In the genomic region with DNA sequence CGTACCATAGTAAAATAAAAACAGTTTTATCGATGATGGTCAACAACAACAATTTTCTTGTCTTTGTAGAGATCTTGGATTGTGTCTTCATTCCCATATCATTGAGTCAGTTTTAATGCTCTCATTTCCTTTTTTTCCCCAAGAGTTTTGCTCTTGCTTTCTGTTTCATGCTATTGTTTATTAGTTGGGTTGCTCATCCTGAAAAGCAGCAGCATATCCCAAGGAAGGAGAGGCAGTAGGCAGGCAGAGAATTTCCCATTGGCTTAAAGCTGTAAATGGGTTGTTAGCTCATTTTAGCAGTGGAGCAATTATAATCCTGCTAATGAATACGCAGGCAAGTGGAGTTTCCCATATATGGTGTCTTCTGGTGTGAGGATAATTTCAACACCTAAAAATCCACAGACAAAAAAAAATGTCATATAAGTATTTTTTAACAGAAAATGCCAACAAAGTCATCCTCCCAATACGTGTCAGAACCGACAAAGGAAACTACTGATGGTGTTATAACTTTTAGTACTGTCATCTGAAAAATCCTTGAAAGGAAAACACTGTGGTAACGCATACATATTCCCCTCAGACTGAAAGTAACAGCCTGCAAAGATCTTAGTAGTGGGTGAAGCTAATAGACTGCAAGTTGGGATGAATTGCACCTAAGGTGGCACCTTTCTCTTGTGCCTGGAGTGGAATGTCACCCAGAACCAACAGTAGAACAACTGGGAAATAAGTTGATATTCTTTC, we compare ENCODE assay signal across 13 cellular contexts.
"Had no signal": no experiment of that assay in that cellular context is flagged by ENCODE, and none has a peak within 500 bp of the region (broad histone marks: within the 10 kb centered on the region; RNA-seq: fewer than 3 reads in every experiment).

No MANE protein-coding gene starts in this region.

- ATAC-seq: activated T-helper 17 cell treated with anti-CD3 and anti-CD28 coated beads, Interleukin-2, amount 50 U/mL, for 72 hours; gastrocnemius medialis; heart left ventricle; lower lobe of right lung; pancreas had no signal

- H3K4me3 ChIP-seq: gastrocnemius medialis, heart left ventricle, lower lobe of right lung, pancreas had no signal

- H3K27ac Mint-ChIP-seq: activated T-helper 17 cell treated with anti-CD3 and anti-CD28 coated beads, Interleukin-2, amount 50 U/mL, for 72 hours had no signal

- H3K36me3 ChIP-seq: brain microvascular endothelial cell, gastrocnemius medialis, heart left ventricle, lower lobe of right lung, pancreas had no signal

- H3K4me1 Mint-ChIP-seq: activated T-helper 17 cell treated with anti-CD3 and anti-CD28 coated beads, Interleukin-2, amount 50 U/mL, for 72 hours had no signal

- H3K4me3 Mint-ChIP-seq: activated T-helper 17 cell treated with anti-CD3 and anti-CD28 coated beads, Interleukin-2, amount 50 U/mL, for 72 hours had no signal

- H3K27ac ChIP-seq: brain microvascular endothelial cell, gastrocnemius medialis, heart left ventricle, lower lobe of right lung, pancreas, VCaP had no signal

- H3K27me3 ChIP-seq: brain microvascular endothelial cell, gastrocnemius medialis, heart left ventricle, pancreas had no signal

- H3K9me3 Mint-ChIP-seq: activated T-helper 17 cell treated with anti-CD3 and anti-CD28 coated beads, Interleukin-2, amount 50 U/mL, for 72 hours had no signal

- DNase-seq: activated naive CD4-positive, alpha-beta T cell treated with Interleukin-2 at 50 U/mL for 16 hours; activated T-cell treated with anti-CD3 and anti-CD28 coated beads for 4 hours; anterior cingulate cortex; brain microvascular endothelial cell; effector memory CD4-positive, alpha-beta T cell; gastrocnemius medialis; heart left ventricle; lower lobe of right lung; pancreas; stimulated activated CD4-positive, alpha-beta T cell treated with anti-CD3 and anti-CD28 coated beads, Interleukin-12 subunit alpha, Interleukin-12 subunit beta, amount 100 ng/mL, for 4 hours; stimulated activated CD4-positive, alpha-beta T cell treated with anti-CD3 and anti-CD28 coated beads, Interleukin-2, amount 100 ng/mL, for 24 hours had no signal

- H3K9me3 ChIP-seq: gastrocnemius medialis, heart left ventricle, lower lobe of right lung, pancreas had no signal

- H3K4me1 ChIP-seq: gastrocnemius medialis, lower lobe of right lung, pancreas had no signal

- H3K27me3 Mint-ChIP-seq: activated T-helper 17 cell treated with anti-CD3 and anti-CD28 coated beads, Interleukin-2, amount 50 U/mL, for 72 hours had no signal
